In genomic region chr18:68847219-68847860, GRCh38 we compare ENCODE assay signal across 8 cellular contexts. TPM values are rescaled to one million over a fixed set of nuclear protein-coding genes. Genes with fewer than 3 reads are reported as not detected.
DNase-seq lines count a peak whose midpoint lies in the region; ATAC-seq and TF ChIP-seq lines count a peak whose summit lies in the region.

No MANE protein-coding gene starts in this region.

- DNase-seq in natural killer cell (no peak), WTC11 (ENCODE audit: low spot score) (no peak), left lobe of liver (ENCODE audit: low spot score) (no peak), COLO668 (lab: John Stamatoyannopoulos, UW; ENCODE audit: unreplicated experiment) (no peak)
- no peak for DNase-seq in natural killer cell treated with Interleukin-12 subunit alpha and Interleukin-12 subunit beta and Interleukin-15 and Interleukin-18, amount 100 ng/mL, for 72 hours (ENCODE audit: low spot score)
- DNase-seq in stimulated activated CD4-positive, alpha-beta T cell treated with anti-CD3 and anti-CD28 coated beads, Interleukin-12 subunit alpha, Interleukin-12 subunit beta, amount 100 ng/mL, for 4 hours = no peak
- no peak for DNase-seq in activated CD4-positive, alpha-beta T cell treated with anti-CD3 and anti-CD28 coated beads for 48 hours

- TF ChIP-seq CTCF in natural killer cell (IDR thresholded peaks at IDR 0.05) = peak; percentile 60
- peak; percentile 78 for TF ChIP-seq CTCF in LNCAP (IDR thresholded peaks at IDR 0.05)
- peak; percentile 52 for TF ChIP-seq CTCF in WTC11 (IDR thresholded peaks at IDR 0.05)

- POLR2A ChIA-PET in WTC11 (lab: Charles Lee) = no interaction called here

- H3K27ac Mint-ChIP-seq in natural killer cell (no peak overlapping the region), WTC11 (no peak overlapping the region)
- H3K27ac Mint-ChIP-seq in natural killer cell treated with Interleukin-12 subunit alpha and Interleukin-12 subunit beta and Interleukin-15 and Interleukin-18, amount 100 ng/mL, for 72 hours = no peak overlapping the region

- H3K36me3 Mint-ChIP-seq in natural killer cell (no peaks in the 10 kb centered on the region), WTC11 (no peaks in the 10 kb centered on the region)
- H3K36me3 Mint-ChIP-seq in natural killer cell treated with Interleukin-12 subunit alpha and Interleukin-12 subunit beta and Interleukin-15 and Interleukin-18, amount 100 ng/mL, for 72 hours = no peaks in the 10 kb centered on the region

- ATAC-seq in natural killer cell (no peak), WTC11 (no peak), left lobe of liver (peak; percentile 79)
- no peak for ATAC-seq in natural killer cell treated with Interleukin-12 subunit alpha and Interleukin-12 subunit beta and Interleukin-15 and Interleukin-18, amount 100 ng/mL, for 72 hours

- H3K4me3 Mint-ChIP-seq in natural killer cell (no peak overlapping the region), WTC11 (no peak overlapping the region)
- no peak overlapping the region for H3K4me3 Mint-ChIP-seq in natural killer cell treated with Interleukin-12 subunit alpha and Interleukin-12 subunit beta and Interleukin-15 and Interleukin-18, amount 100 ng/mL, for 72 hours

- no peaks in the 10 kb centered on the region for H3K9me3 Mint-ChIP-seq in natural killer cell
- H3K9me3 Mint-ChIP-seq in natural killer cell treated with Interleukin-12 subunit alpha and Interleukin-12 subunit beta and Interleukin-15 and Interleukin-18, amount 100 ng/mL, for 72 hours = no peaks in the 10 kb centered on the region
- H3K9me3 Mint-ChIP-seq in WTC11 = no peaks in the 10 kb centered on the region

- intact Hi-C loops in natural killer cell (cut with micrococcal nuclease) = loop anchor here (2.0 to 5.0 kb wide), 3 partner anchors 1239 to 1605 kb away; no protein-coding TSS in a partner anchor

- H3K4me1 Mint-ChIP-seq in natural killer cell (no peaks in the 10 kb centered on the region), WTC11 (no peaks in the 10 kb centered on the region)
- H3K4me1 Mint-ChIP-seq in natural killer cell treated with Interleukin-12 subunit alpha and Interleukin-12 subunit beta and Interleukin-15 and Interleukin-18, amount 100 ng/mL, for 72 hours (ENCODE audit: low read depth in 2 of 2) = no peaks in the 10 kb centered on the region

- CTCF ChIA-PET in WTC11 (lab: Charles Lee) = interaction anchor here (0.8 kb wide), 1 partner anchor 436 kb away, joined by 3 read pairs; no protein-coding TSS in a partner anchor

- H3K27me3 Mint-ChIP-seq in natural killer cell (ENCODE audit: low read depth in 2 of 2) = no peaks in the 10 kb centered on the region
- H3K27me3 Mint-ChIP-seq in natural killer cell treated with Interleukin-12 subunit alpha and Interleukin-12 subunit beta and Interleukin-15 and Interleukin-18, amount 100 ng/mL, for 72 hours = no peaks in the 10 kb centered on the region
- no peaks in the 10 kb centered on the region for H3K27me3 Mint-ChIP-seq in WTC11 (ENCODE audit: low read depth)

TF ChIP-seq in WTC11, 78 proteins besides CTCF, POLR2A, EP300 and RAD21:
- no peak for TF ChIP-seq ZNF416 (CRISPR knock-in tag; IDR thresholded peaks at IDR 0.05)

RNA-seq across cellular contexts. Expression of gene CCDC102B, which starts 49.5 kb away (rescaled TPM):
- 1 to 10 TPM; 6.9 to 9.9 (median 8.9) TPM for total RNA-seq in natural killer cell
- 1 to 10 TPM; 1.0 to 1.5 TPM for total RNA-seq in natural killer cell treated with Interleukin-12 subunit alpha and Interleukin-12 subunit beta and Interleukin-15 and Interleukin-18, amount 100 ng/mL, for 72 hours
- total RNA-seq in WTC11 (2021) = 3.1 to 5.1 TPM (median 3.2 TPM) in 3 replicates
- 0.30 TPM for total RNA-seq in left lobe of liver
